8 cellular contexts compared by ENCODE assay signal in genomic region chr19:6801397-6802086, GRCh38. TPM values are rescaled to one million over a fixed set of nuclear protein-coding genes. Genes with fewer than 3 reads are reported as not detected.
DNase-seq lines count a peak whose midpoint lies in the region; ATAC-seq and TF ChIP-seq lines count a peak whose summit lies in the region.

No MANE protein-coding gene starts in this region.

- H3K4me2 ChIP-seq in smooth muscle cell, result peak overlapping the region; percentile 65

- no peaks in the 10 kb centered on the region for H3K27me3 ChIP-seq in Peyer's patch
- H3K27me3 ChIP-seq in right atrium auricular region, result no peaks in the 10 kb centered on the region
- no peaks in the 10 kb centered on the region for H3K27me3 ChIP-seq in smooth muscle cell (ENCODE audit: low read depth)

- H3K9ac ChIP-seq in smooth muscle cell (ENCODE audit: low read depth), result no peak overlapping the region

- H3F3A ChIP-seq in smooth muscle cell (ENCODE audit: low read depth), result no peaks in the 10 kb centered on the region

- 46% methylated on average over 21 of the region's 21 CpGs for WGBS in smooth muscle cell (ENCODE audit: low lambda C conversion rate)

- no peak for TF ChIP-seq POLR2A in Peyer's patch (IDR thresholded peaks at IDR 0.05)

- H2AFZ ChIP-seq in smooth muscle cell (ENCODE audit: low read depth), result peak overlapping the region; percentile 90

- H4K20me1 ChIP-seq in smooth muscle cell (ENCODE audit: low read depth), result no peaks in the 10 kb centered on the region

- TF ChIP-seq CTCF in GM10266 (IDR thresholded peaks at IDR 0.05; ENCODE audit: control insufficient read depth, insufficient read depth, low read depth, missing control alignments) (no peak), Peyer's patch (IDR thresholded peaks at IDR 0.05) (no peak), right atrium auricular region (IDR thresholded peaks at IDR 0.05) (no peak), smooth muscle cell (IDR thresholded peaks at IDR 0.05; ENCODE audit: borderline replicate concordance, insufficient read depth, poor library complexity, severe bottlenecking) (no peak)

- peaks cover 0 to 12% (median 4%) of the 10 kb centered on the region in 4 donors for H3K4me1 ChIP-seq in Peyer's patch
- peaks cover 0 to 7% of the 10 kb centered on the region in 2 donors for H3K4me1 ChIP-seq in right atrium auricular region
- no peaks in the 10 kb centered on the region for H3K4me1 ChIP-seq in smooth muscle cell (ENCODE audit: low read depth)

- H3K4me3 ChIP-seq in Peyer's patch (peak overlapping the region; percentile 33 to 49 (median 42)), right atrium auricular region (peak overlapping the region in 1 of 2 donors; percentile 31), smooth muscle cell (peak overlapping the region; percentile 30)

- H3K79me2 ChIP-seq in smooth muscle cell (ENCODE audit: low read depth), result no peaks in the 10 kb centered on the region

- H3K9me3 ChIP-seq in Peyer's patch, result no peaks in the 10 kb centered on the region
- H3K9me3 ChIP-seq in right atrium auricular region, result no peaks in the 10 kb centered on the region
- no peaks in the 10 kb centered on the region for H3K9me3 ChIP-seq in smooth muscle cell (replicated peaks; ENCODE audit: low read depth)

- H3K36me3 ChIP-seq in Peyer's patch, result no peaks in the 10 kb centered on the region
- no peaks in the 10 kb centered on the region for H3K36me3 ChIP-seq in right atrium auricular region
- no peaks in the 10 kb centered on the region for H3K36me3 ChIP-seq in smooth muscle cell (ENCODE audit: low read depth)

- DNase-seq in GM10266 (ENCODE audit: extremely low spot score) (peak; percentile 76), Peyer's patch (peak; percentile 57 to 92 (median 91)), activated gamma-delta T cell (lab: John Stamatoyannopoulos, UW) (peak; percentile 42), right atrium auricular region (ENCODE audit: low spot score) (peak; percentile 62), smooth muscle cell (lab: John Stamatoyannopoulos, UW; ENCODE audit: unreplicated experiment) (no peak), cerebellum (ENCODE audit: low spot score) (no peak)

- peak overlapping the region; percentile 47 to 94 (median 69) for H3K27ac ChIP-seq in Peyer's patch
- no peak overlapping the region for H3K27ac ChIP-seq in right atrium auricular region
- no peak overlapping the region for H3K27ac ChIP-seq in smooth muscle cell (ENCODE audit: low read depth)

- ATAC-seq in HG03097 (IDR thresholded peaks at IDR 0.05; ENCODE audit: low FRiP score, unreplicated experiment) (peak; percentile 49), GM21528 (IDR thresholded peaks at IDR 0.05; ENCODE audit: low FRiP score, unreplicated experiment) (no peak)

RNA-seq across cellular contexts. Expression of gene VAV1, which starts 29.0 kb away (rescaled TPM):
- 10 to 100 TPM in 1 of 4 donors, 1 to 10 TPM in 3; 7.0 to 57.8 (median 7.7) TPM for total RNA-seq in Peyer's patch
- 1 to 10 TPM in 1 of 2 donors, under 1 TPM in 1; 0.52 to 1.4 TPM for total RNA-seq in right atrium auricular region
- total RNA-seq in smooth muscle cell, result not detected in 2 replicates
- not detected in 2 replicates for polyA plus RNA-seq in smooth muscle cell
- total RNA-seq in cerebellum, result 1.8 TPM

RNA-seq across cellular contexts. Expression of gene SH2D3A, which starts 34.3 kb away (rescaled TPM):
- total RNA-seq in Peyer's patch (100 to 1,000 TPM in 1 of 4 donors, 10 to 100 TPM in 3; 43.7 to 127 (median 91.9) TPM), right atrium auricular region (not detected), smooth muscle cell (6.5 and 9.3 TPM in 2 replicates), cerebellum (4.9 TPM)
- polyA plus RNA-seq in smooth muscle cell, result 6.2 and 15.8 TPM in 2 replicates

Comparison
In these comparisons a context has a peak if more than half of its experiments do, and no peak if none do; other contexts are left out.
1. DNase-seq: peak in GM10266 (single experiment), Peyer's patch (3 of 3), activated gamma-delta T cell (single experiment) and right atrium auricular region (single experiment); none in smooth muscle cell (single experiment) and cerebellum (single experiment).
2. H3K27ac ChIP-seq: peak in Peyer's patch (4 of 4); none in right atrium auricular region (0 of 2) and smooth muscle cell (single experiment).